Comparison of ENCODE assay signal across 15 cellular contexts in genomic region chr2:230968921-230969672, GRCh38. TPM values are rescaled to one million over a fixed set of nuclear protein-coding genes. Genes with fewer than 3 reads are reported as not detected.
DNase-seq lines count a peak whose midpoint lies in the region; ATAC-seq, FAIRE-seq and TF ChIP-seq lines count a peak whose summit lies in the region.
"Had no signal": no experiment of that assay in that cellular context is flagged by ENCODE, and none has a peak within 500 bp of the region (broad histone marks: within the 10 kb centered on the region; RNA-seq: fewer than 3 reads in every experiment).

No MANE protein-coding gene starts in this region.

- 85% methylated on average over 11 of the region's 16 CpGs for WGBS in SK-N-SH (ENCODE audit: low lambda C conversion rate)

- FAIRE-seq in frontal cortex (lab: Jason Lieb, UNC): no peak

- no peaks in the 10 kb centered on the region for H3K36me3 Mint-ChIP-seq in T-helper 17 cell (ENCODE audit: low read depth)
- H3K36me3 Mint-ChIP-seq in nephron progenitor cell (ENCODE audit: low read depth): no peaks in the 10 kb centered on the region
- H3K36me3 Mint-ChIP-seq: mesothelial cell of epicardium had no signal

- TF ChIP-seq CTCF in SK-N-SH (IDR thresholded peaks at IDR 0.05) (no peak), nephron progenitor cell (IDR thresholded peaks at IDR 0.05) (no peak)

- POLR2A ChIA-PET in SK-N-SH (lab: Yijun Ruan, JAX): no interaction called here

- H3K27me3 Mint-ChIP-seq in T-helper 17 cell (peaks cover 6% of the 10 kb centered on the region), nephron progenitor cell (ENCODE audit: low read depth, poor library complexity) (no peaks in the 10 kb centered on the region)

- H3K4me1 ChIP-seq in SK-N-SH (ENCODE audit: control insufficient read depth in 1 of 2, insufficient read depth in 2 of 2, low read depth in 1 of 2, low read length in 1 of 2): no peaks in the 10 kb centered on the region
- H3K4me1 ChIP-seq: right atrium auricular region had no signal

- H3K4me3 Mint-ChIP-seq in T-helper 17 cell: peak overlapping the region; percentile 64
- no peak overlapping the region for H3K4me3 Mint-ChIP-seq in nephron progenitor cell
- H3K4me3 Mint-ChIP-seq: mesothelial cell of epicardium had no signal

- TF ChIP-seq EP300 in SK-N-SH (IDR thresholded peaks at IDR 0.05; ENCODE audit: borderline replicate concordance in 1 of 2, low read depth in 1 of 2, low read length in 1 of 2): no peak

- H3K27me3 ChIP-seq in SK-N-SH (ENCODE audit: insufficient read depth): no peaks in the 10 kb centered on the region
- H3K27me3 ChIP-seq: right atrium auricular region had no signal

- no peaks in the 10 kb centered on the region for H3K9me2 ChIP-seq in SK-N-SH

- H3K27ac Mint-ChIP-seq in T-helper 17 cell (peak overlapping the region; percentile 49), nephron progenitor cell (peak overlapping the region; percentile 30)
- H3K27ac Mint-ChIP-seq: mesothelial cell of epicardium had no signal

- TF ChIP-seq RAD21 in SK-N-SH (IDR thresholded peaks at IDR 0.05; ENCODE audit: low read length): no peak

- H3K9me3 ChIP-seq in SK-N-SH (no peaks in the 10 kb centered on the region), T-helper 17 cell (ENCODE audit: control insufficient read depth, low read length, poor library complexity, severe bottlenecking) (no peaks in the 10 kb centered on the region)
- H3K9me3 ChIP-seq: right atrium auricular region had no signal

- H3K79me2 ChIP-seq in SK-N-SH (ENCODE audit: insufficient read depth): no peaks in the 10 kb centered on the region

- H4K20me1 ChIP-seq in SK-N-SH (ENCODE audit: insufficient read depth): no peaks in the 10 kb centered on the region

- ATAC-seq in SK-N-SH treated with all-trans-retinoic acid at 6 μM for 48 hours (no peak), HG02798 (IDR thresholded peaks at IDR 0.05; ENCODE audit: poor library complexity, unreplicated experiment) (peak; percentile 39), T-helper 17 cell (no peak)

- H3K9ac ChIP-seq in SK-N-SH: no peak overlapping the region

- no peaks in the 10 kb centered on the region for H3F3A ChIP-seq in SK-N-SH (replicated peaks; ENCODE audit: insufficient read depth)

- H3K36me3 ChIP-seq in SK-N-SH (replicated peaks in 1 of 2; ENCODE audit: control insufficient read depth in 1 of 2, insufficient read depth in 2 of 2, low read length in 1 of 2): no peaks in the 10 kb centered on the region
- H3K36me3 ChIP-seq: right atrium auricular region, WERI-Rb-1 had no signal

- H3K9me3 Mint-ChIP-seq in nephron progenitor cell: no peaks in the 10 kb centered on the region
- H3K9me3 Mint-ChIP-seq: mesothelial cell of epicardium had no signal

- H2AFZ ChIP-seq in SK-N-SH (ENCODE audit: low read depth): no peak overlapping the region

- no peak for DNase-seq in SK-N-SH
- DNase-seq in T-helper 17 cell: no peak
- no peak for DNase-seq in nephron progenitor cell
- DNase-seq in NCI-H526 (lab: John Stamatoyannopoulos, UW): no peak
- no peak for DNase-seq in NCI-H187 treated with DMSO at 0.1 percent for 48 hours (lab: John Stamatoyannopoulos, UW)
- no peak for DNase-seq in frontal cortex (ENCODE audit: low spot score in 2 of 2)
- DNase-seq: 8988T; central memory CD4-positive, alpha-beta T cell; NCI-H1930; WERI-Rb-1 had no signal

- peak overlapping the region; percentile 20; the same call in 1 of the 2 replicates for H3K4me2 ChIP-seq in SK-N-SH

- H3K4me3 ChIP-seq in SK-N-SH (ENCODE audit: low read depth in 2 of 2, low read length in 1 of 2): no peak overlapping the region
- H3K4me3 ChIP-seq: right atrium auricular region had no signal

- H3K4me1 Mint-ChIP-seq in T-helper 17 cell (peaks cover 18% of the 10 kb centered on the region), nephron progenitor cell (no peaks in the 10 kb centered on the region)
- H3K4me1 Mint-ChIP-seq: mesothelial cell of epicardium had no signal

- H3K27ac ChIP-seq in SK-N-SH (ENCODE audit: low read depth in 2 of 2, low read length in 1 of 2): no peak overlapping the region
- H3K27ac ChIP-seq: right atrium auricular region, WERI-Rb-1 had no signal

- CTCF ChIA-PET in SK-N-SH (lab: Yijun Ruan, JAX): interaction anchor here (1.5 to 2.6 kb wide), 2 partner anchors 18 to 145 kb away, joined by 4 to 11 read pairs; no protein-coding TSS in a partner anchor

TF ChIP-seq in SK-N-SH, 30 proteins besides CTCF, POLR2A, EP300 and RAD21 (continues in another document):
- TF ChIP-seq, protein P1, sequence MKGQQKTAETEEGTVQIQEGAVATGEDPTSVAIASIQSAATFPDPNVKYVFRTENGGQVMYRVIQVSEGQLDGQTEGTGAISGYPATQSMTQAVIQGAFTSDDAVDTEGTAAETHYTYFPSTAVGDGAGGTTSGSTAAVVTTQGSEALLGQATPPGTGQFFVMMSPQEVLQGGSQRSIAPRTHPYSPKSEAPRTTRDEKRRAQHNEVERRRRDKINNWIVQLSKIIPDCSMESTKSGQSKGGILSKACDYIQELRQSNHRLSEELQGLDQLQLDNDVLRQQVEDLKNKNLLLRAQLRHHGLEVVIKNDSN (IDR thresholded peaks at IDR 0.05; ENCODE audit: borderline replicate concordance, low read depth): no peak
- TF ChIP-seq GABPA (IDR thresholded peaks at IDR 0.05; ENCODE audit: low read depth) (no peak), RXRA (IDR thresholded peaks at IDR 0.05; ENCODE audit: borderline replicate concordance, low read depth) (no peak), MAX (IDR thresholded peaks at IDR 0.05; ENCODE audit: low read depth) (no peak), RCOR1 (IDR thresholded peaks at IDR 0.05; ENCODE audit: low read length) (no peak), IRF3 (IDR thresholded peaks at IDR 0.05; ENCODE audit: low read depth, low read length) (no peak), MXI1 (IDR thresholded peaks at IDR 0.05; ENCODE audit: low read depth, low read length) (no peak)

TF ChIP-seq in SK-N-SH treated with all-trans-retinoic acid at 6 μM for 48 hours, 23 proteins besides CTCF, POLR2A, EP300 and RAD21 (continues in another document):
- TF ChIP-seq ISL1 (CRISPR knock-in tag; IDR thresholded peaks at IDR 0.05): no peak
- TF ChIP-seq BACH2 (CRISPR knock-in tag; IDR thresholded peaks at IDR 0.05; ENCODE audit: borderline replicate concordance): no peak
- no peak for TF ChIP-seq CSDC2 (CRISPR knock-in tag; IDR thresholded peaks at IDR 0.05)
- no peak for TF ChIP-seq ZFP30 (CRISPR knock-in tag; IDR thresholded peaks at IDR 0.05)
- no peak for TF ChIP-seq POU6F1 (CRISPR knock-in tag; IDR thresholded peaks at IDR 0.05; ENCODE audit: borderline replicate concordance, low read depth)
- TF ChIP-seq GLIS3 (CRISPR knock-in tag; IDR thresholded peaks at IDR 0.05): no peak
- TF ChIP-seq ARNTL (CRISPR knock-in tag; IDR thresholded peaks at IDR 0.05; ENCODE audit: borderline replicate concordance, low read depth): no peak
- TF ChIP-seq ZNF565 (CRISPR knock-in tag; conservative IDR thresholded peaks at IDR 0.05; ENCODE audit: low read depth): no peak
- no peak for TF ChIP-seq CREB5 (CRISPR knock-in tag; IDR thresholded peaks at IDR 0.05; ENCODE audit: low read depth)
- TF ChIP-seq TCF4 (CRISPR knock-in tag; IDR thresholded peaks at IDR 0.05; ENCODE audit: borderline replicate concordance): no peak
- TF ChIP-seq PPARA (CRISPR knock-in tag; IDR thresholded peaks at IDR 0.05; ENCODE audit: borderline replicate concordance): no peak
- TF ChIP-seq OSR1 (CRISPR knock-in tag; IDR thresholded peaks at IDR 0.05): no peak
- TF ChIP-seq TOX (CRISPR knock-in tag; IDR thresholded peaks at IDR 0.05; ENCODE audit: borderline replicate concordance): no peak
- no peak for TF ChIP-seq ZNF8 (CRISPR knock-in tag; IDR thresholded peaks at IDR 0.05)
- TF ChIP-seq ESRRG (CRISPR knock-in tag; IDR thresholded peaks at IDR 0.05): no peak

RNA-seq across cellular contexts. Expression of gene SPATA3, which starts 26.8 kb away (rescaled TPM):
- polyA plus RNA-seq in SK-N-SH (2012; rRNA removed): not detected in 2 replicates
- polyA plus RNA-seq in SK-N-SH (2012; cell fraction: cytosol; rRNA removed): not detected in 2 replicates
- not detected in 2 replicates for polyA plus RNA-seq in SK-N-SH (2012; cell fraction: nucleus; rRNA removed)
- total RNA-seq in T-helper 17 cell (not detected), frontal cortex (not detected)
- total RNA-seq: mesothelial cell of epicardium, right atrium auricular region had no signal
- polyA plus RNA-seq: esophagus had no signal

RNA-seq across cellular contexts. Expression of gene GPR55, which starts 44.1 kb away (rescaled TPM):
- not detected in 2 replicates for polyA plus RNA-seq in SK-N-SH (2012; rRNA removed)
- not detected in 2 replicates for polyA plus RNA-seq in SK-N-SH (2012; cell fraction: cytosol; rRNA removed)
- polyA plus RNA-seq in SK-N-SH (2012; cell fraction: nucleus; rRNA removed): 0.02 and 0.04 TPM in 2 replicates
- total RNA-seq in T-helper 17 cell: 1 to 10 TPM; 3.8 to 8.3 TPM
- total RNA-seq in frontal cortex: not detected
- total RNA-seq: mesothelial cell of epicardium, right atrium auricular region had no signal
